ENCODE assay signal across 7 cellular contexts in genomic region chr17:4980644-4981216, GRCh38. TPM values are rescaled to one million over a fixed set of nuclear protein-coding genes. Genes with fewer than 3 reads are reported as not detected.
DNase-seq lines count a peak whose midpoint lies in the region; ATAC-seq and TF ChIP-seq lines count a peak whose summit lies in the region.

No MANE protein-coding gene starts in this region.

- TF ChIP-seq RAD21 in HCT116 (IDR thresholded peaks at IDR 0.05; ENCODE audit: low read depth) = peak; percentile 51

- H3K27me3 ChIP-seq in HCT116 (ENCODE audit: insufficient read depth, low read length) (no peaks in the 10 kb centered on the region), RWPE2 (ENCODE audit: insufficient read depth, poor library complexity, severe bottlenecking) (no peaks in the 10 kb centered on the region), lower lobe of right lung (ENCODE audit: low read depth) (no peaks in the 10 kb centered on the region)

- H3K9me3 ChIP-seq in HCT116 (ENCODE audit: control insufficient read depth in 1 of 2, insufficient read depth in 1 of 2, low read depth in 1 of 2, low read length in 2 of 2) = no peaks in the 10 kb centered on the region
- H3K9me3 ChIP-seq in RWPE2 (ENCODE audit: severe bottlenecking) = no peaks in the 10 kb centered on the region
- no peaks in the 10 kb centered on the region for H3K9me3 ChIP-seq in lower lobe of right lung

- CTCF ChIA-PET in HCT116 (lab: Charles Lee) = interaction anchor here (0.8 to 1.2 kb wide), 2 partner anchors 81 to 82 kb away, joined by 3 read pairs; no protein-coding TSS in a partner anchor

- no peak overlapping the region for H3K4me3 ChIP-seq in HCT116 (replicated peaks in 1 of 2; ENCODE audit: low read depth in 1 of 2, low read length in 2 of 2)
- H3K4me3 ChIP-seq in RWPE2 (ENCODE audit: severe bottlenecking) = no peak overlapping the region
- H3K4me3 ChIP-seq in lower lobe of right lung = no peak overlapping the region

- no peaks in the 10 kb centered on the region for H3K9me3 Mint-ChIP-seq in central memory CD8-positive, alpha-beta T cell

- no peaks in the 10 kb centered on the region for H3K9me2 ChIP-seq in HCT116 (ENCODE audit: insufficient read depth)

- TF ChIP-seq CTCF in HCT116 (IDR thresholded peaks at IDR 0.05 in 2 of 3, conservative IDR thresholded peaks at IDR 0.05 in 1 of 3; ENCODE audit: borderline replicate concordance in 1 of 3, insufficient read depth in 1 of 3, low read depth in 2 of 3, low read length in 2 of 3) (peak; percentile 58 to 73 (median 65); a peak in 5 of 6 replicates), RWPE2 (IDR thresholded peaks at IDR 0.05; ENCODE audit: poor library complexity, severe bottlenecking) (peak; percentile 48), lower lobe of right lung (IDR thresholded peaks at IDR 0.05) (peak; percentile 70)

- H3K27me3 Mint-ChIP-seq in central memory CD8-positive, alpha-beta T cell = no peaks in the 10 kb centered on the region

- H3K27ac ChIP-seq in HCT116 (ENCODE audit: low read depth, low read length) (no peak overlapping the region), RWPE2 (ENCODE audit: poor library complexity, severe bottlenecking) (no peak overlapping the region), lower lobe of right lung (no peak overlapping the region)

- no peak overlapping the region for H2AFZ ChIP-seq in HCT116 (ENCODE audit: low read depth, low read length, poor library complexity, severe bottlenecking)

- H3K36me3 ChIP-seq in HCT116 (ENCODE audit: control insufficient read depth in 1 of 2, insufficient read depth in 2 of 2, low read length in 2 of 2) = peaks cover 10 to 28% of the 10 kb centered on the region in 2 experiments; a peak in 2 of 4 replicates
- H3K36me3 ChIP-seq in RWPE2 (ENCODE audit: low read depth) = peaks cover 81% of the 10 kb centered on the region
- H3K36me3 ChIP-seq in lower lobe of right lung = peaks cover 86% of the 10 kb centered on the region

- DNase-seq in DMS 273 (lab: John Stamatoyannopoulos, UW; ENCODE audit: unreplicated experiment) (peak; percentile 72), HCT116 (ENCODE audit: low read depth, low spot score) (no peak), RWPE2 (ENCODE audit: low spot score) (no peak), lower lobe of right lung (no peak), GM19238 (ENCODE audit: insufficient read length, low spot score) (no peak)
- peak in 1 of 2 donors; percentile 41 for DNase-seq in central memory CD8-positive, alpha-beta T cell (ENCODE audit: low spot score in 2 of 2)

- peaks cover 25% of the 10 kb centered on the region for H3K36me3 Mint-ChIP-seq in central memory CD8-positive, alpha-beta T cell (ENCODE audit: insufficient read depth)

- no peak overlapping the region for H3K9ac ChIP-seq in HCT116 (ENCODE audit: low read length)

- POLR2A ChIA-PET in HCT116 (lab: Charles Lee) = interaction anchor here (0.9 kb wide), 1 partner anchor 41 kb away, joined by 3 read pairs; the partner anchor contains the start of genes RNF167 and SLC25A11

- RAD21 ChIA-PET in HCT116 (lab: Charles Lee; ENCODE audit: low non-redundant PET in 1 of 2, low total read pairs in 2 of 2, uncharacterized antibody in 2 of 2, unreplicated experiment in 2 of 2) = no interaction called here

- no peak overlapping the region for H3K4me3 Mint-ChIP-seq in central memory CD8-positive, alpha-beta T cell

- H3K27ac Mint-ChIP-seq in central memory CD8-positive, alpha-beta T cell (ENCODE audit: low read depth) = peak overlapping the region; percentile 40

- no peaks in the 10 kb centered on the region for H4K20me1 ChIP-seq in HCT116 (ENCODE audit: insufficient read depth)

- H3K4me1 Mint-ChIP-seq in central memory CD8-positive, alpha-beta T cell = peaks cover 24% of the 10 kb centered on the region

- H3K4me1 ChIP-seq in HCT116 (ENCODE audit: control insufficient read depth in 1 of 2, insufficient read depth in 2 of 2, low read length in 2 of 2) = peaks cover under 1 to 2% of the 10 kb centered on the region in 2 experiments; a peak in 1 of 4 replicates
- H3K4me1 ChIP-seq in RWPE2 (ENCODE audit: insufficient read depth, poor library complexity, severe bottlenecking) = no peaks in the 10 kb centered on the region
- H3K4me1 ChIP-seq in lower lobe of right lung = peaks cover 22% of the 10 kb centered on the region

- TF ChIP-seq POLR2A in HCT116 (IDR thresholded peaks at IDR 0.05; ENCODE audit: borderline replicate concordance, extremely low read depth, insufficient read depth, insufficient read length) = no peak

- no TSS peak for BruUV-seq in HCT116 (replicated peaks; lab: Mats Ljungman, UMichigan)

- H3K4me2 ChIP-seq in HCT116 (ENCODE audit: low read length) = no peak overlapping the region

- peaks cover under 1% of the 10 kb centered on the region; the same call in 1 of the 2 replicates for H3K79me2 ChIP-seq in HCT116 (ENCODE audit: insufficient read depth, low read length)

- intact Hi-C loops in HCT116 (cut with micrococcal nuclease) (loop anchor here (1.0 kb wide), 1 partner anchor 82 kb away; no protein-coding TSS in a partner anchor), lower lobe of right lung (cut with DNase I) (no loop called here)

- peak; percentile 84 for ATAC-seq in HCT116
- ATAC-seq in RWPE2 (ENCODE audit: low read depth) = no peak
- no peak for ATAC-seq in central memory CD8-positive, alpha-beta T cell (replicated peaks; ENCODE audit: extremely low read depth, poor library complexity, severe bottlenecking)
- ATAC-seq in lower lobe of right lung = peak; percentile 66 to 73
- no peak for ATAC-seq in GM18907 (IDR thresholded peaks at IDR 0.05; ENCODE audit: unreplicated experiment)

TF ChIP-seq in HCT116, 20 proteins besides CTCF, POLR2A, EP300 and RAD21:
- no peak for TF ChIP-seq CBX3 (IDR thresholded peaks at IDR 0.05; ENCODE audit: low read depth)
- TF ChIP-seq SRF (IDR thresholded peaks at IDR 0.05; ENCODE audit: low read depth) = peak; percentile 31; the same call in 1 of the 2 replicates

RNA-seq across cellular contexts. Expression of gene CAMTA2, which starts 6.7 kb away (rescaled TPM):
- 37.8 TPM for total RNA-seq in HCT116 (2021; ENCODE audit: unreplicated experiment)
- 53.9 and 58.0 TPM in 2 replicates for polyA plus RNA-seq in HCT116 (2012)
- 49.9 TPM for total RNA-seq in lower lobe of right lung

RNA-seq across cellular contexts. Expression of gene SPAG7, which starts 13.1 kb away (rescaled TPM):
- 49.9 TPM for total RNA-seq in HCT116 (2021; ENCODE audit: unreplicated experiment)
- polyA plus RNA-seq in HCT116 (2012) = 68.7 and 76.9 TPM in 2 replicates
- total RNA-seq in lower lobe of right lung = 56.3 TPM

RNA-seq across cellular contexts. Expression of gene INCA1, which starts 16.6 kb away (rescaled TPM):
- total RNA-seq in HCT116 (2021; ENCODE audit: unreplicated experiment) (0.74 TPM), lower lobe of right lung (1.9 TPM)
- polyA plus RNA-seq in HCT116 (2012) = 0.94 and 1.2 TPM in 2 replicates

RNA-seq across cellular contexts. Expression of gene KIF1C, which starts 17.0 kb away (rescaled TPM):
- 121 TPM for total RNA-seq in HCT116 (2021; ENCODE audit: unreplicated experiment)
- polyA plus RNA-seq in HCT116 (2012) = 83.1 and 87.5 TPM in 2 replicates
- 182 TPM for total RNA-seq in lower lobe of right lung

RNA-seq across cellular contexts. Expression of gene ENO3, which starts 29.8 kb away (rescaled TPM):
- total RNA-seq in HCT116 (2021; ENCODE audit: unreplicated experiment) = 24.6 TPM
- 23.5 and 26.1 TPM in 2 replicates for polyA plus RNA-seq in HCT116 (2012)
- 8.2 TPM for total RNA-seq in lower lobe of right lung

Comparison
In these comparisons a context has a peak if more than half of its experiments do, and no peak if none do; other contexts are left out.
1. ATAC-seq: peak in HCT116 (single experiment) and lower lobe of right lung (2 of 2); none in RWPE2 (single experiment), central memory CD8-positive, alpha-beta T cell (single experiment) and GM18907 (single experiment).
2. Peak in every context shown above with its lines, with median percentiles within 50 percentile points of each other: CTCF ChIP-seq.